Comparison of ENCODE assay signal across 13 cellular contexts in genomic region chr21:33968998-33969353, GRCh38. TPM values are rescaled to one million over a fixed set of nuclear protein-coding genes. Genes with fewer than 3 reads are reported as not detected.
A peak's percentile ranks its signal among the peaks of the same experiment; 100 is the strongest.
DNase-seq lines count a peak whose midpoint lies in the region; ATAC-seq and TF ChIP-seq lines count a peak whose summit lies in the region.
"Had no signal": no experiment of that assay in that cellular context is flagged by ENCODE, and none has a peak within 500 bp of the region (broad histone marks: within the 10 kb centered on the region; RNA-seq: fewer than 3 reads in every experiment).

No MANE protein-coding gene starts in this region.

- H3K4me3 ChIP-seq in GM23248: peak overlapping the region; percentile 35
- no peak overlapping the region for H3K4me3 ChIP-seq in left ventricle myocardium inferior
- H3K4me3 ChIP-seq in smooth muscle cell: no peak overlapping the region

- no peak for ATAC-seq in GM19023 (IDR thresholded peaks at IDR 0.05; ENCODE audit: unreplicated experiment)
- ATAC-seq: activated CD8-positive, alpha-beta T cell treated with anti-CD3 and anti-CD28 coated beads, Interleukin-2, amount 10 ng/mL, durations not matched to agents 7 days and 5 days had no signal

- intact Hi-C loops in left ventricle myocardium inferior (cut with micrococcal nuclease): no loop called here

- H4K20me1 ChIP-seq in GM23248 (ENCODE audit: insufficient read depth): no peaks in the 10 kb centered on the region
- H4K20me1 ChIP-seq in smooth muscle cell (ENCODE audit: low read depth): no peaks in the 10 kb centered on the region

- H3K27ac ChIP-seq in GM23248 (peak overlapping the region; percentile 48), VCaP (peak overlapping the region; percentile 68), left ventricle myocardium inferior (replicated peaks) (peak overlapping the region; percentile 68), smooth muscle cell (ENCODE audit: low read depth) (peak overlapping the region; percentile 60)

- H3K9ac ChIP-seq in GM23248 (no peak overlapping the region), smooth muscle cell (ENCODE audit: low read depth) (no peak overlapping the region)

- no peaks in the 10 kb centered on the region for H3K9me2 ChIP-seq in GM23248 (ENCODE audit: insufficient read depth)

- H3F3A ChIP-seq in GM23248 (ENCODE audit: insufficient read depth) (peaks cover 26% of the 10 kb centered on the region), smooth muscle cell (ENCODE audit: low read depth) (peaks cover 19% of the 10 kb centered on the region)

- peak overlapping the region; percentile 61 for H3K4me2 ChIP-seq in GM23248 (ENCODE audit: unreplicated experiment)
- H3K4me2 ChIP-seq in smooth muscle cell: peak overlapping the region; percentile 56

- H3K9me3 ChIP-seq in GM23248 (ENCODE audit: low read depth) (no peaks in the 10 kb centered on the region), left ventricle myocardium inferior (replicated peaks) (no peaks in the 10 kb centered on the region), smooth muscle cell (replicated peaks; ENCODE audit: low read depth) (no peaks in the 10 kb centered on the region)

- DNase-seq in GM23248 (peak; percentile 50), left ventricle myocardium inferior (no peak), smooth muscle cell (lab: John Stamatoyannopoulos, UW; ENCODE audit: unreplicated experiment) (no peak), NCI-H69 (lab: John Stamatoyannopoulos, UW) (no peak), NCI-H1694 (lab: John Stamatoyannopoulos, UW) (no peak)
- no peak for DNase-seq in stimulated activated CD8-positive, alpha-beta memory T cell treated with anti-CD3 and anti-CD28 coated beads, Interleukin-4, amount 100 ng/mL, for 48 hours
- DNase-seq: activated naive CD4-positive, alpha-beta T cell; GDM1; immature natural killer cell; NCI-H2227 treated with DMSO at 0.1 percent for 48 hours had no signal

- H3K36me3 ChIP-seq in GM23248 (ENCODE audit: low read depth) (no peaks in the 10 kb centered on the region), left ventricle myocardium inferior (no peaks in the 10 kb centered on the region), smooth muscle cell (ENCODE audit: low read depth) (no peaks in the 10 kb centered on the region)

- peak overlapping the region; percentile 72 for H2AFZ ChIP-seq in GM23248
- H2AFZ ChIP-seq in smooth muscle cell (ENCODE audit: low read depth): peak overlapping the region; percentile 1

- H3K4me1 ChIP-seq in GM23248 (ENCODE audit: insufficient read depth) (peaks cover 35% of the 10 kb centered on the region), left ventricle myocardium inferior (peaks cover 39% of the 10 kb centered on the region), smooth muscle cell (ENCODE audit: low read depth) (peaks cover 21% of the 10 kb centered on the region)

- no peaks in the 10 kb centered on the region for H3K27me3 ChIP-seq in GM23248 (replicated peaks; ENCODE audit: insufficient read depth)
- H3K27me3 ChIP-seq in left ventricle myocardium inferior (ENCODE audit: low read depth): no peaks in the 10 kb centered on the region
- H3K27me3 ChIP-seq in smooth muscle cell (ENCODE audit: low read depth): no peaks in the 10 kb centered on the region

- in situ Hi-C loops in GM23248 (cut with MboI): no loop called here

- WGBS in GM23248 (ENCODE audit: low coverage in 1 of 2, low lambda C conversion rate in 2 of 2, missing lambda C conversion rate in 2 of 2), 2 experiments: 5 to 8% methylated on average over 4 of the region's 4 CpGs
- 83% methylated on average over 4 of the region's 4 CpGs for WGBS in smooth muscle cell (ENCODE audit: low lambda C conversion rate)

- no peak for TF ChIP-seq CTCF in VCaP (conservative IDR thresholded peaks at IDR 0.05)
- no peak for TF ChIP-seq CTCF in left ventricle myocardium inferior (IDR thresholded peaks at IDR 0.05; ENCODE audit: borderline replicate concordance)
- no peak for TF ChIP-seq CTCF in smooth muscle cell (IDR thresholded peaks at IDR 0.05; ENCODE audit: borderline replicate concordance, insufficient read depth, poor library complexity, severe bottlenecking)

- no peaks in the 10 kb centered on the region for H3K79me2 ChIP-seq in GM23248 (ENCODE audit: insufficient read depth)
- no peaks in the 10 kb centered on the region for H3K79me2 ChIP-seq in smooth muscle cell (ENCODE audit: low read depth)

RNA-seq across cellular contexts. Expression of gene ATP5PO, which starts 53.4 kb away (rescaled TPM):
- 91.4 and 122 TPM in 2 replicates for total RNA-seq in GM23248 (2014; rRNA removed; shearing (Covaris generic))
- polyA plus RNA-seq in GM23248 (2016; fragmentation: Nextera tagmentation; extraction: Ambion mirVana) (236 and 237 TPM in 2 replicates), smooth muscle cell (363 and 366 TPM in 2 replicates)
- total RNA-seq in left ventricle myocardium inferior (780 TPM), smooth muscle cell (226 and 269 TPM in 2 replicates)
